In the genomic region with DNA sequence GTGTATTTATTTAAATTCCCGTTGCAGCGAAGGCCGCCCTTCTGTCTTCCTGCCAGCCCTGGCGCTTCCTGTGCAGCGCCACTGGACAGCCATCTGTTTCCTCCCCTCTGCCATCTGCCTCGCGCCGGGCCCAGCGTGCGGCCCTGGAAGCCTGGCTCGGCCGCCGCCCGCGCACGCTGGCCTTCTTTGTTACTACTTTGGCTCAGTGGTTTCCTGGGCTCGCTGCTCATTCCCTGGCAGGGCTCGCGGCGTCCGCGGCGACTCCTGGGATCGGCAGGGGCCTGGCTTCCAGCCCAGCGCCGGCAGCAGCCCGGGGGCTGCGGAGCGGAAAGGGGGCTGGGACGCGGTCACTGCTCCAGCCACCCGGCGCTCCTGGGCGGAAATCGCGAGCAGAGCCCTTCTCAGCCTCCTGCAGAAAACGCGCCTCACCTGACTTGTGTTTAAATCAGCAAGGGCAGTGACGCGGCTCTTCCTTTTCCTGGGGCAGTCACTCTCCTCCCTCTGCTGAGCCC, we compare ENCODE assay signal across 8 cellular contexts. TPM values are rescaled to one million over a fixed set of nuclear protein-coding genes. Genes with fewer than 3 reads are reported as not detected.
DNase-seq lines count a peak whose midpoint lies in the region; ATAC-seq, FAIRE-seq and TF ChIP-seq lines count a peak whose summit lies in the region.

No MANE protein-coding gene starts in this region.

- H3K36me3 Mint-ChIP-seq in CD4-positive, CD25-positive, alpha-beta regulatory T cell: peaks cover 23% of the 10 kb centered on the region
- H3K36me3 Mint-ChIP-seq in nephron progenitor cell (ENCODE audit: low read depth): peaks cover 21% of the 10 kb centered on the region

- POLR2A ChIA-PET in RWPE1 (lab: Yijun Ruan, JAX; ENCODE audit: low non-redundant PET): no interaction called here

- H3K27ac Mint-ChIP-seq in CD4-positive, CD25-positive, alpha-beta regulatory T cell: peak overlapping the region; percentile 99
- H3K27ac Mint-ChIP-seq in nephron progenitor cell: peak overlapping the region; percentile 83

- peak overlapping the region; percentile 75 for H3K4me3 ChIP-seq in CD4-positive, CD25-positive, alpha-beta regulatory T cell (ENCODE audit: low read depth, low read length)
- H3K4me3 ChIP-seq in tibial artery: peak overlapping the region; percentile 45 to 55

- H3K9me3 ChIP-seq in CD4-positive, CD25-positive, alpha-beta regulatory T cell (ENCODE audit: control insufficient read depth in 2 of 2, low read length in 2 of 2): no peaks in the 10 kb centered on the region
- no peaks in the 10 kb centered on the region for H3K9me3 ChIP-seq in tibial artery

- peaks cover 70% of the 10 kb centered on the region for H3K4me1 ChIP-seq in CD4-positive, CD25-positive, alpha-beta regulatory T cell (ENCODE audit: control insufficient read depth, insufficient read depth, low read length, poor library complexity, severe bottlenecking)
- peaks cover 0 to 20% (median 12%) of the 10 kb centered on the region in 4 donors for H3K4me1 ChIP-seq in tibial artery

- H3K4me3 Mint-ChIP-seq in CD4-positive, CD25-positive, alpha-beta regulatory T cell: peak overlapping the region; percentile 92 to 96 (median 94)
- H3K4me3 Mint-ChIP-seq in nephron progenitor cell: peak overlapping the region; percentile 73

- peaks cover 39 to 82% (median 69%) of the 10 kb centered on the region in 4 donors for H3K4me1 Mint-ChIP-seq in CD4-positive, CD25-positive, alpha-beta regulatory T cell
- H3K4me1 Mint-ChIP-seq in nephron progenitor cell: peaks cover 54% of the 10 kb centered on the region

- peak overlapping the region; percentile 87 for H3K27ac ChIP-seq in CD4-positive, CD25-positive, alpha-beta regulatory T cell (ENCODE audit: insufficient read depth, low read length, poor library complexity, severe bottlenecking)
- H3K27ac ChIP-seq in RWPE1 (peak overlapping the region; percentile 92), tibial artery (peak overlapping the region; percentile 67 to 74)

- TF ChIP-seq CTCF in RWPE1 (conservative IDR thresholded peaks at IDR 0.05; ENCODE audit: low read depth): no peak
- TF ChIP-seq CTCF in nephron progenitor cell (IDR thresholded peaks at IDR 0.05): no peak
- TF ChIP-seq CTCF in tibial artery (IDR thresholded peaks at IDR 0.05): no peak

- intact Hi-C loops in tibial artery (cut with DNase I; ENCODE audit: low total_unique reads): no loop called here

- no peaks in the 10 kb centered on the region for H3K9me3 Mint-ChIP-seq in CD4-positive, CD25-positive, alpha-beta regulatory T cell
- no peaks in the 10 kb centered on the region for H3K9me3 Mint-ChIP-seq in nephron progenitor cell

- peaks cover 17% of the 10 kb centered on the region for H3K36me3 ChIP-seq in CD4-positive, CD25-positive, alpha-beta regulatory T cell (ENCODE audit: control insufficient read depth, insufficient read depth, low read length)
- H3K36me3 ChIP-seq in tibial artery: no peaks in the 10 kb centered on the region

- no peak for FAIRE-seq in frontal cortex (lab: Jason Lieb, UNC)

- H3K27me3 Mint-ChIP-seq in CD4-positive, CD25-positive, alpha-beta regulatory T cell: no peaks in the 10 kb centered on the region
- peaks cover 6% of the 10 kb centered on the region for H3K27me3 Mint-ChIP-seq in nephron progenitor cell (ENCODE audit: low read depth, poor library complexity)

- peak; percentile 77 to 79 for ATAC-seq in CD4-positive, CD25-positive, alpha-beta regulatory T cell (ENCODE audit: low read depth in 2 of 2)
- peak; percentile 71 for ATAC-seq in GM19467 (IDR thresholded peaks at IDR 0.05; ENCODE audit: unreplicated experiment)

- DNase-seq in CD4-positive, CD25-positive, alpha-beta regulatory T cell: peak; percentile 58 to 88 (median 72)
- DNase-seq in HT-29 (ENCODE audit: low spot score) (peak; percentile 61), RWPE1 (ENCODE audit: low spot score) (no peak), frontal cortex (ENCODE audit: low spot score in 2 of 2) (peak; percentile 59 to 63), nephron progenitor cell (peak; percentile 79), tibial artery (peak; percentile 73 to 90)
- peak; percentile 61 for DNase-seq in activated naive CD4-positive, alpha-beta T cell treated with Interleukin-2 at 50 U/mL for 16 hours

- CTCF ChIA-PET in RWPE1 (lab: Yijun Ruan, JAX): no interaction called here

- no peaks in the 10 kb centered on the region for H3K27me3 ChIP-seq in CD4-positive, CD25-positive, alpha-beta regulatory T cell (ENCODE audit: control insufficient read depth, insufficient read depth, low read length)
- H3K27me3 ChIP-seq in tibial artery: no peaks in the 10 kb centered on the region

RNA-seq across cellular contexts. Expression of a gene that starts 9.9 kb away (rescaled TPM):
- 77.3 TPM for total RNA-seq in CD4-positive, CD25-positive, alpha-beta regulatory T cell
- polyA plus RNA-seq in CD4-positive, CD25-positive, alpha-beta regulatory T cell: 100 to 1,000 TPM; 141 to 231 (median 171) TPM
- total RNA-seq in HT-29 (2014; rRNA removed; shearing (Covaris generic)): 20.2 and 30.7 TPM in 2 replicates
- total RNA-seq in frontal cortex: 0.41 TPM

Comparison
In these comparisons a context has a peak if more than half of its experiments do, and no peak if none do; other contexts are left out.
1. RNA of a gene that starts 9.9 kb away (total RNA-seq): 77.3 TPM in CD4-positive, CD25-positive, alpha-beta regulatory T cell (single experiment) and 20.2 to 30.7 TPM in HT-29; 0.41 TPM in frontal cortex (single experiment); every median in the first group is over 10 times any median in the second.
2. Peak in every context shown above with its lines, with median percentiles within 50 percentile points of each other: H3K27ac ChIP-seq.